Comparison of ENCODE assay signal across 8 cellular contexts in genomic region chr20:49216991-49217578, GRCh38. TPM values are rescaled to one million over a fixed set of nuclear protein-coding genes. Genes with fewer than 3 reads are reported as not detected.
A peak's percentile ranks its signal among the peaks of the same experiment; 100 is the strongest.
DNase-seq lines count a peak whose midpoint lies in the region; ATAC-seq, FAIRE-seq and TF ChIP-seq lines count a peak whose summit lies in the region.

No MANE protein-coding gene starts in this region.

- H3K9ac ChIP-seq in BLaER1 (no peak overlapping the region), kidney (ENCODE audit: low read length in 2 of 2) (no peak overlapping the region)

- DNase-seq in HFFc6: peak; percentile 79
- peak; percentile 75 for DNase-seq in NCI-H510A (lab: John Stamatoyannopoulos, UW)
- DNase-seq in activated CD4-positive, CD25-positive, alpha-beta regulatory T cell treated with anti-CD3 and anti-CD28 coated beads, Interleukin-2, amount 50 U/mL, for 16 hours (ENCODE audit: low read depth, low spot score): peak; percentile 88
- peak; percentile 16 to 95 (median 79) for DNase-seq in caudate nucleus (lab: John Stamatoyannopoulos, UW)
- DNase-seq in kidney: peak; percentile 96
- peak; percentile 84 to 98 for DNase-seq in stimulated activated CD4-positive, alpha-beta T cell treated with anti-CD3 and anti-CD28 coated beads, Interleukin-1b, Interleukin-23, amount 100 ng/mL, for 1 hour (ENCODE audit: low read depth in 2 of 2)

- FAIRE-seq in kidney (lab: Jason Lieb, UNC): peak; percentile 81

- H3K27me3 ChIP-seq in BLaER1: no peaks in the 10 kb centered on the region

- no peaks in the 10 kb centered on the region; the same call in 1 of the 2 replicates for H3K27me3 Mint-ChIP-seq in HFFc6 (ENCODE audit: insufficient read depth)

- intact Hi-C loops in kidney (cut with DNase I): loop anchor here (5.0 kb wide), 1 partner anchor 85 kb away; no protein-coding TSS in a partner anchor

- peaks cover 24% of the 10 kb centered on the region for H3K4me1 ChIP-seq in BLaER1
- H3K4me1 ChIP-seq in kidney (ENCODE audit: control insufficient read depth in 1 of 2, insufficient read depth in 1 of 2, low read depth in 1 of 2, low read length in 2 of 2): peaks cover 6 to 7% of the 10 kb centered on the region in 2 donors

- peaks cover 19% of the 10 kb centered on the region for H3K36me3 ChIP-seq in BLaER1
- peaks cover 4 to 7% of the 10 kb centered on the region in 2 donors for H3K36me3 ChIP-seq in kidney (ENCODE audit: control insufficient read depth in 1 of 2, insufficient read depth in 2 of 2, low read length in 2 of 2)

- H3K4me3 Mint-ChIP-seq in HFFc6: peak overlapping the region; percentile 24; the same call in 1 of the 2 replicates

- H3K9me3 ChIP-seq in BLaER1: peaks cover 2% of the 10 kb centered on the region; the same call in 1 of the 2 replicates
- H3K9me3 ChIP-seq in kidney (ENCODE audit: control insufficient read depth in 1 of 2, low read length in 2 of 2): no peaks in the 10 kb centered on the region

- peaks cover 28% of the 10 kb centered on the region for H3K4me1 Mint-ChIP-seq in HFFc6 (ENCODE audit: low read depth)

- no peaks in the 10 kb centered on the region for H3K9me3 Mint-ChIP-seq in HFFc6

- no peak overlapping the region for H3K4me3 ChIP-seq in BLaER1
- H3K4me3 ChIP-seq in kidney (ENCODE audit: low read length in 2 of 2): no peak overlapping the region

- TF ChIP-seq CTCF in HFFc6 (IDR thresholded peaks at IDR 0.05) (peak; percentile 95), kidney (IDR thresholded peaks at IDR 0.05; ENCODE audit: borderline replicate concordance, extremely low read depth, insufficient read depth) (peak; percentile 94)

- peaks cover 10% of the 10 kb centered on the region; the same call in 1 of the 2 replicates for H3K36me3 Mint-ChIP-seq in HFFc6 (ENCODE audit: low read depth)

- ATAC-seq in GM18861 (IDR thresholded peaks at IDR 0.05; ENCODE audit: unreplicated experiment): no peak

- no peak overlapping the region for H3K27ac ChIP-seq in BLaER1
- no peak overlapping the region for H3K27ac ChIP-seq in caudate nucleus (ENCODE audit: low read depth, low read length)
- no peak overlapping the region for H3K27ac ChIP-seq in kidney (ENCODE audit: low read depth in 2 of 2, low read length in 2 of 2)

- peak overlapping the region; percentile 70 for H3K4me2 ChIP-seq in BLaER1

- peaks cover 7% of the 10 kb centered on the region; the same call in 1 of the 2 replicates for H4K20me1 ChIP-seq in BLaER1

- H3K27ac Mint-ChIP-seq in HFFc6: peak overlapping the region; percentile 14; the same call in 1 of the 2 replicates

RNA-seq across cellular contexts. Expression of gene DDX27, which starts 2.1 kb away (rescaled TPM):
- 10 to 100 TPM; 26.8 to 32.2 (median 30.5) TPM for total RNA-seq in HFFc6 (2021; fragmentation: NEBNext Ultra II Directional; extraction: Animal tissue kit (Norgen Biotek cat#: 25700))
- 30.6 TPM for total RNA-seq in kidney
- polyA plus RNA-seq in kidney (ENCODE audit: insufficient read depth, low read depth, low replicate concordance): 22.8 TPM

RNA-seq across cellular contexts. Expression of gene STAU1, which starts 29.0 kb away (rescaled TPM):
- total RNA-seq in HFFc6 (2021; fragmentation: NEBNext Ultra II Directional; extraction: Animal tissue kit (Norgen Biotek cat#: 25700)): 10 to 100 TPM; 85.6 to 95.4 (median 87.9) TPM
- 85.4 TPM for total RNA-seq in kidney
- 53.3 TPM for polyA plus RNA-seq in kidney (ENCODE audit: insufficient read depth, low read depth, low replicate concordance)
